14 cellular contexts compared by ENCODE assay signal in genomic region chr11:68892576-68892975, GRCh38. TPM values are rescaled to one million over a fixed set of nuclear protein-coding genes. Genes with fewer than 3 reads are reported as not detected.
DNase-seq lines count a peak whose midpoint lies in the region; TF ChIP-seq lines count a peak whose summit lies in the region.
"Had no signal": no experiment of that assay in that cellular context is flagged by ENCODE, and none has a peak within 500 bp of the region (broad histone marks: within the 10 kb centered on the region; RNA-seq: fewer than 3 reads in every experiment).

No MANE protein-coding gene starts in this region.

- no peak overlapping the region for H3K9ac ChIP-seq in SK-N-MC (ENCODE audit: insufficient read length)

- H3K27me3 ChIP-seq in spleen (replicated peaks in 1 of 7) = no peaks in the 10 kb centered on the region

- 94 to 97% (median 96%) methylated on average over 16 to 20 of the region's 20 CpGs for WGBS in spleen, 5 donors

- CTCF ChIA-PET in activated naive CD4-positive, alpha-beta T cell treated with anti-CD3 and anti-CD28 coated beads, Interleukin-2, amount 10 ng/mL, durations not matched to agents 7 days and 5 days (lab: Charles Lee) = no interaction called here

- H3K27ac ChIP-seq in SK-N-MC = peak overlapping the region; percentile 46; the same call in 1 of the 2 replicates
- peak overlapping the region; percentile 47 for H3K27ac ChIP-seq in epithelial cell of prostate
- H3K27ac ChIP-seq in spleen = no peak overlapping the region
- H3K27ac ChIP-seq: 22Rv1 had no signal

- intact Hi-C loops in spleen (cut with DNase I; ENCODE audit: low total_unique reads) = no loop called here

- no peaks in the 10 kb centered on the region for H3K4me1 ChIP-seq in spleen

- peaks cover 49% of the 10 kb centered on the region for H3K36me3 ChIP-seq in SK-N-MC (ENCODE audit: insufficient read depth, low read length)
- H3K36me3 ChIP-seq in spleen = peaks cover 3 to 81% (median 74%) of the 10 kb centered on the region in 6 donors

- no peaks in the 10 kb centered on the region for H3K4me1 Mint-ChIP-seq in activated naive CD4-positive, alpha-beta T cell treated with anti-CD3 and anti-CD28 coated beads, Interleukin-2, amount 50 U/mL, for 24 hours
- no peaks in the 10 kb centered on the region for H3K4me1 Mint-ChIP-seq in activated naive CD4-positive, alpha-beta T cell treated with anti-CD3 and anti-CD28 coated beads, Interleukin-2, amount 10 ng/mL, durations not matched to agents 7 days and 5 days

- no peaks in the 10 kb centered on the region for H3K27me3 Mint-ChIP-seq in activated naive CD4-positive, alpha-beta T cell treated with anti-CD3 and anti-CD28 coated beads, Interleukin-2, amount 50 U/mL, for 24 hours
- no peaks in the 10 kb centered on the region for H3K27me3 Mint-ChIP-seq in activated naive CD4-positive, alpha-beta T cell treated with anti-CD3 and anti-CD28 coated beads, Interleukin-2, amount 10 ng/mL, durations not matched to agents 7 days and 5 days

- H3K36me3 Mint-ChIP-seq in activated naive CD4-positive, alpha-beta T cell treated with anti-CD3 and anti-CD28 coated beads, Interleukin-2, amount 50 U/mL, for 24 hours = peaks cover 7% of the 10 kb centered on the region
- H3K36me3 Mint-ChIP-seq in activated naive CD4-positive, alpha-beta T cell treated with anti-CD3 and anti-CD28 coated beads, Interleukin-2, amount 10 ng/mL, durations not matched to agents 7 days and 5 days = peaks cover 36% of the 10 kb centered on the region

- no peaks in the 10 kb centered on the region for H3K9me3 Mint-ChIP-seq in activated naive CD4-positive, alpha-beta T cell treated with anti-CD3 and anti-CD28 coated beads, Interleukin-2, amount 50 U/mL, for 24 hours
- H3K9me3 Mint-ChIP-seq in activated naive CD4-positive, alpha-beta T cell treated with anti-CD3 and anti-CD28 coated beads, Interleukin-2, amount 10 ng/mL, durations not matched to agents 7 days and 5 days = no peaks in the 10 kb centered on the region
- H3K9me3 Mint-ChIP-seq: CD8-positive, alpha-beta T cell had no signal

- DNase-seq in activated naive CD4-positive, alpha-beta T cell treated with anti-CD3 and anti-CD28 coated beads, Interleukin-2, amount 10 ng/mL, durations not matched to agents 7 days and 5 days = no peak
- DNase-seq in SK-N-MC (ENCODE audit: low read depth, low spot score) = no peak
- no peak for DNase-seq in epithelial cell of prostate (ENCODE audit: low read depth, low spot score)
- DNase-seq in spleen = peak; percentile 66
- no peak for DNase-seq in NCI-H345 treated with DMSO at 0.1 percent for 48 hours (lab: John Stamatoyannopoulos, UW; ENCODE audit: unreplicated experiment)
- DNase-seq in GM19240 (ENCODE audit: insufficient read length, low spot score) = no peak
- DNase-seq: CD8-positive, alpha-beta T cell; COR-L47; DND-41; GDM1; HCEC 1CT had no signal

- H3K4me3 ChIP-seq in SK-N-MC (no peak overlapping the region), spleen (no peak overlapping the region)

- no peak for TF ChIP-seq POLR2A in spleen (IDR thresholded peaks at IDR 0.05)

- H3K4me3 Mint-ChIP-seq in activated naive CD4-positive, alpha-beta T cell treated with anti-CD3 and anti-CD28 coated beads, Interleukin-2, amount 50 U/mL, for 24 hours = no peak overlapping the region
- no peak overlapping the region for H3K4me3 Mint-ChIP-seq in activated naive CD4-positive, alpha-beta T cell treated with anti-CD3 and anti-CD28 coated beads, Interleukin-2, amount 10 ng/mL, durations not matched to agents 7 days and 5 days
- H3K4me3 Mint-ChIP-seq: CD14-positive monocyte; CD8-positive, alpha-beta T cell had no signal

- H3K9me3 ChIP-seq in SK-N-MC (ENCODE audit: low read depth, low read length) = no peaks in the 10 kb centered on the region
- H3K9me3 ChIP-seq in spleen = no peaks in the 10 kb centered on the region

- TF ChIP-seq CTCF in spleen (IDR thresholded peaks at IDR 0.05 in 8 of 11, conservative IDR thresholded peaks at IDR 0.05 in 3 of 11) = no peak

- peak overlapping the region; percentile 23 for H3K27ac Mint-ChIP-seq in activated naive CD4-positive, alpha-beta T cell treated with anti-CD3 and anti-CD28 coated beads, Interleukin-2, amount 50 U/mL, for 24 hours
- H3K27ac Mint-ChIP-seq in activated naive CD4-positive, alpha-beta T cell treated with anti-CD3 and anti-CD28 coated beads, Interleukin-2, amount 10 ng/mL, durations not matched to agents 7 days and 5 days = no peak overlapping the region
- H3K27ac Mint-ChIP-seq: CD8-positive, alpha-beta T cell had no signal

RNA-seq across cellular contexts. Expression of gene MRPL21, which starts 11.1 kb away (rescaled TPM):
- total RNA-seq in spleen = 10 to 100 TPM; 11.2 to 37.4 (median 32.9) TPM
- 10 to 100 TPM; 50.5 to 81.0 (median 62.2) TPM for polyA plus RNA-seq in spleen

RNA-seq across cellular contexts. Expression of gene IGHMBP2, which starts 11.1 kb away (rescaled TPM):
- 10 to 100 TPM; 15.6 to 31.6 (median 25.3) TPM for total RNA-seq in spleen
- 10 to 100 TPM in 2 of 3 donors, 1 to 10 TPM in 1; 8.2 to 24.1 (median 21.7) TPM for polyA plus RNA-seq in spleen

RNA-seq across cellular contexts. Expression of gene CPT1A, which starts 50.9 kb away (rescaled TPM):
- 100 to 1,000 TPM in 1 of 7 donors, 10 to 100 TPM in 6; 43.3 to 118 (median 73.1) TPM for total RNA-seq in spleen
- polyA plus RNA-seq in spleen = 10 to 100 TPM in 2 of 3 donors, 1 to 10 TPM in 1; 6.7 to 18.0 (median 11.0) TPM

Comparison
In these comparisons a context has a peak if more than half of its experiments do, and no peak if none do; other contexts are left out.
1. H3K27ac ChIP-seq: peak in SK-N-MC (single experiment) and epithelial cell of prostate (single experiment); none in spleen (0 of 8).